Comparison of ENCODE assay signal across 1 cellular context in genomic region chr1:26853156-26853555, GRCh38.
TF ChIP-seq lines count a peak whose summit lies in the region.

No MANE protein-coding gene starts in this region.

TF ChIP-seq in GM23338, 12 proteins besides CTCF, POLR2A, EP300 and RAD21 (continued from another document):
- TF ChIP-seq ZNF462 (CRISPR knock-in tag; IDR thresholded peaks at IDR 0.05) (no peak), ETS1 (IDR thresholded peaks at IDR 0.05) (no peak)
